In the genomic region with DNA sequence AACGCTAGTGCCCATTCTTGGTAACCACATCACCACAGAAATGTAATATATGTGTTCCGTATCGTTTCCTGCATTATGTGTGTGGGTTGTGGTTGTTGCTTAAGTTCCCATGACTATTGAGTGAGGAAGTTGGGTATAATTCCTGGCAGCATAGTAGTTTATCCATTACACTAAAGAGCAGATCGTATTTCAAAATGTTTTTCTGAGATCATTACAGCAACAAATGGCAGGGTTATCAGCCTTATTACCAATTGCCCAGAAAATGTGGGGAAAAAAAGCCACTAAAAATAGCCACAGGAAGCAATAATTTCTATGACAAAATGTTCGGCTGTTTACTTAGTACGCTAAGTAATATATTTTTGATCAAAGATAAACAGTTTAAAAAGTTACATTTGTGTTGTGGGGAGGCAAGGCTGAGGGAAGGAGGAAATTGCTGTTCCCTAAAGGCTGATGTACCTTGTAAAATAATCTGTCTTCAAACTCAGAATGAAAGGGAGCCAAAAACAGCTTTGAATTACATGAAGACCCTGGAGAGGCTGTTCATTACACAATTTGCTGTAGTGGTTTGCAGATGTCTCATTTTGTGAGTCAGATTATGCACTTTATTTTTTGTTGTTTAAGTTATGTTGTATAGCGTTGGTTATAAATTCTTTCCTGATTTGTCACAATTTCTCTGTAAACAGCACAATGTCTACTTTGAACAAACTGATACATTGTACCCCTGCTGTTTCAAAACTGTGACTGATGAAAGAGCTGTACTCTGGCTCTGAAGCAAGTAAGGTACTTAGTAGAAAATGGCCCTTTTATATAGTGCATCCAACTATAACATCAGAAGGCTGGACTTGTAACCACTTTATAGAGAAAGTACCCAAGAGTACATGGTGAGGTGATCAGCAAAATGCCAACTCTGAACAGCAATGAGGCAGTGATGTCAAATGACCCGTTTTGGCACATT, we compare ENCODE assay signal across 1 cellular context.
A peak's percentile ranks its signal among the peaks of the same experiment; 100 is the strongest.
TF ChIP-seq lines count a peak whose summit lies in the region.

No MANE protein-coding gene starts in this region.

TF ChIP-seq in HepG2, 621 proteins besides CTCF, POLR2A, EP300 and RAD21 (continued from another document):
- TF ChIP-seq, protein P1, sequence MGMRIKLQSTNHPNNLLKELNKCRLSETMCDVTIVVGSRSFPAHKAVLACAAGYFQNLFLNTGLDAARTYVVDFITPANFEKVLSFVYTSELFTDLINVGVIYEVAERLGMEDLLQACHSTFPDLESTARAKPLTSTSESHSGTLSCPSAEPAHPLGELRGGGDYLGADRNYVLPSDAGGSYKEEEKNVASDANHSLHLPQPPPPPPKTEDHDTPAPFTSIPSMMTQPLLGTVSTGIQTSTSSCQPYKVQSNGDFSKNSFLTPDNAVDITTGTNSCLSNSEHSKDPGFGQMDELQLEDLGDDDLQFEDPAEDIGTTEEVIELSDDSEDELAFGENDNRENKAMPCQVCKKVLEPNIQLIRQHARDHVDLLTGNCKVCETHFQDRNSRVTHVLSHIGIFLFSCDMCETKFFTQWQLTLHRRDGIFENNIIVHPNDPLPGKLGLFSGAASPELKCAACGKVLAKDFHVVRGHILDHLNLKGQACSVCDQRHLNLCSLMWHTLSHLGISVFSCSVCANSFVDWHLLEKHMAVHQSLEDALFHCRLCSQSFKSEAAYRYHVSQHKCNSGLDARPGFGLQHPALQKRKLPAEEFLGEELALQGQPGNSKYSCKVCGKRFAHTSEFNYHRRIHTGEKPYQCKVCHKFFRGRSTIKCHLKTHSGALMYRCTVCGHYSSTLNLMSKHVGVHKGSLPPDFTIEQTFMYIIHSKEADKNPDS (CRISPR knock-in tag; IDR thresholded peaks at IDR 0.05): no peak
- TF ChIP-seq FOSL2 (CRISPR knock-in tag; IDR thresholded peaks at IDR 0.05): peak; percentile 75
- TF ChIP-seq CEBPG (CRISPR knock-in tag; IDR thresholded peaks at IDR 0.05): peak; percentile 32; the same call in 1 of the 2 replicates
- TF ChIP-seq JUNB (CRISPR knock-in tag; IDR thresholded peaks at IDR 0.05; ENCODE audit: borderline replicate concordance): peak; percentile 50; the same call in 1 of the 2 replicates
- TF ChIP-seq, protein P2, sequence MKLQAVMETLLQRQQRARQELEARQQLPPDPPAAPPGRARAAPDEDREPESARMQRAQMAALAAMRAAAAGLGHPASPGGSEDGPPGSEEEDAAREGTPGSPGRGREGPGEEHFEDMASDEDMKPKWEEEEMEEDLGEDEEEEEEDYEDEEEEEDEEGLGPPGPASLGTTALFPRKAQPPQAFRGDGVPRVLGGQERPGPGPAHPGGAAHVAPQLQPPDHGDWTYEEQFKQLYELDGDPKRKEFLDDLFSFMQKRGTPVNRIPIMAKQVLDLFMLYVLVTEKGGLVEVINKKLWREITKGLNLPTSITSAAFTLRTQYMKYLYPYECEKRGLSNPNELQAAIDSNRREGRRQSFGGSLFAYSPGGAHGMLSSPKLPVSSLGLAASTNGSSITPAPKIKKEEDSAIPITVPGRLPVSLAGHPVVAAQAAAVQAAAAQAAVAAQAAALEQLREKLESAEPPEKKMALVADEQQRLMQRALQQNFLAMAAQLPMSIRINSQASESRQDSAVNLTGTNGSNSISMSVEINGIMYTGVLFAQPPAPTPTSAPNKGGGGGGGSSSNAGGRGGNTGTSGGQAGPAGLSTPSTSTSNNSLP (IDR thresholded peaks at IDR 0.05; ENCODE audit: low read depth, low read length): peak; percentile 67; the same call in 1 of the 2 replicates
- TF ChIP-seq JUN (CRISPR knock-in tag; IDR thresholded peaks at IDR 0.05): 0 out of 2 replicates have a peak, but pooled peaks have one; percentile 29
- no peak for TF ChIP-seq MBNL3 (CRISPR knock-in tag; conservative IDR thresholded peaks at IDR 0.05)
- TF ChIP-seq, protein P3, sequence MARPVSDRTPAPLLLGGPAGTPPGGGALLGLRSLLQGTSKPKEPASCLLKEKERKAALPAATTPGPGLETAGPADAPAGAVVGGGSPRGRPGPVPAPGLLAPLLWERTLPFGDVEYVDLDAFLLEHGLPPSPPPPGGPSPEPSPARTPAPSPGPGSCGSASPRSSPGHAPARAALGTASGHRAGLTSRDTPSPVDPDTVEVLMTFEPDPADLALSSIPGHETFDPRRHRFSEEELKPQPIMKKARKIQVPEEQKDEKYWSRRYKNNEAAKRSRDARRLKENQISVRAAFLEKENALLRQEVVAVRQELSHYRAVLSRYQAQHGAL (CRISPR knock-in tag; IDR thresholded peaks at IDR 0.05; ENCODE audit: not compliant biosample characterization): no peak
- TF ChIP-seq FOXA3 (CRISPR knock-in tag; IDR thresholded peaks at IDR 0.05): peak; percentile 59; the same call in 1 of the 2 replicates
- TF ChIP-seq, protein P4, sequence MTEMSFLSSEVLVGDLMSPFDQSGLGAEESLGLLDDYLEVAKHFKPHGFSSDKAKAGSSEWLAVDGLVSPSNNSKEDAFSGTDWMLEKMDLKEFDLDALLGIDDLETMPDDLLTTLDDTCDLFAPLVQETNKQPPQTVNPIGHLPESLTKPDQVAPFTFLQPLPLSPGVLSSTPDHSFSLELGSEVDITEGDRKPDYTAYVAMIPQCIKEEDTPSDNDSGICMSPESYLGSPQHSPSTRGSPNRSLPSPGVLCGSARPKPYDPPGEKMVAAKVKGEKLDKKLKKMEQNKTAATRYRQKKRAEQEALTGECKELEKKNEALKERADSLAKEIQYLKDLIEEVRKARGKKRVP (CRISPR knock-in tag; IDR thresholded peaks at IDR 0.05): peak in 1 of 2 experiments; percentile 86; a peak in 2 of 4 replicates
